In the genomic region with DNA sequence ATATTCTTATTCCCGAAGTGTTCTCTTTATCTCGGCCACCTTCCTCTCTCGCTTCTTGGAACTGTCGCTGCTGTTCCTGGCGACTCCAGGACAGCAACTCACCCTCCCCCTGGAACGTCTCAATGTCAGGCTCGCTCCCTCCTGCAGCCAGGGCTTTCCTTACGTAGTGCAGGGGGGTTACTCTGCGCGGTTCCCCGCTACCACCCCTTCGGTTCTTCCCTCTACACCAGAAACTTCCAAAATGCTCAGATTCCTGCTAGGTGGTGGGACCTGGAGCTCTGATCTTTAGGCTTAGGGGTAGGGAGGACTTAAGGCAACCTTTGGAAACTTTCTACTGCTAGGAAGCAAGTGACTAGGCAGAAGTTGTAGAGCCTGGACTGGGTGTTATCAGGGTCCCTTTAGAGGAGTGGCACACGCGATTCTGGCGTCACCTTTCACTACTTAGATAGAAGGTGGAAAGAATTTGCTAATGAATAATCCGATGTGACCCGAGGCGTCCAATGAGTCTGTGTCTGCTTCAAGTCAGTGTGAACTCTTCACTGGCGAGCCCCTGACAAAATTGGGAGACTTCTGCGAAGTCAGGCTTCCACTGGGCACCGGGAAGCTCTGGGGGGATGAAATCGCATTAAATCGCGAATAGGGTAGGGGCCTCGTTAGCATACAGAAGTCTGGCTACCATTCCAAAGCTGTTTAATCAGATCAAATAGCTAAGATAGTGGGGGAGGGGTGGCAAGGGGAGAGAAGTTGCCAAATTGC, we compare ENCODE assay signal across 8 cellular contexts. TPM values are rescaled to one million over a fixed set of nuclear protein-coding genes. Genes with fewer than 3 reads are reported as not detected.
DNase-seq lines count a peak whose midpoint lies in the region; ATAC-seq and TF ChIP-seq lines count a peak whose summit lies in the region.

No MANE protein-coding gene starts in this region.

- no peak for TF ChIP-seq CTCF in gastroesophageal sphincter (IDR thresholded peaks at IDR 0.05)
- no peak for TF ChIP-seq CTCF in ovary (IDR thresholded peaks at IDR 0.05)

- H3K9me3 Mint-ChIP-seq in activated CD4-positive, alpha-beta memory T cell treated with anti-CD3 and anti-CD28 coated beads for 36 hours = no peaks in the 10 kb centered on the region

- whole genome bisulfite sequencing in gastroesophageal sphincter (ENCODE audit: low coverage in 1 of 2), 2 donors = 5% methylated on average over 23 of the region's 25 CpGs; no CpG with 5 or more reads in 1 of the 2 donors
- WGBS in ovary, 3 donors = 19 to 27% (median 21%) methylated on average over 25 of the region's 25 CpGs

- H3K4me3 ChIP-seq in gastroesophageal sphincter (peak overlapping the region; percentile 72 to 89), ovary (peak overlapping the region; percentile 53)

- no peak overlapping the region for H3K27ac Mint-ChIP-seq in activated CD4-positive, alpha-beta memory T cell treated with anti-CD3 and anti-CD28 coated beads for 36 hours

- H3K36me3 ChIP-seq in gastroesophageal sphincter (no peaks in the 10 kb centered on the region), ovary (no peaks in the 10 kb centered on the region)

- H3K36me3 Mint-ChIP-seq in activated CD4-positive, alpha-beta memory T cell treated with anti-CD3 and anti-CD28 coated beads for 36 hours = no peaks in the 10 kb centered on the region

- H3K4me3 Mint-ChIP-seq in activated CD4-positive, alpha-beta memory T cell treated with anti-CD3 and anti-CD28 coated beads for 36 hours = peak overlapping the region; percentile 88

- intact Hi-C loops in activated CD4-positive, alpha-beta memory T cell treated with anti-CD3 and anti-CD28 coated beads for 36 hours (cut with micrococcal nuclease) = loop anchor here (5.0 kb wide), 2 partner anchors 82 to 302 kb away; no protein-coding TSS in a partner anchor
- intact Hi-C loops in ovary (cut with DNase I) = loop anchor here in 2 of 4 donors (10.0 kb wide), 2 partner anchors 110 to 180 kb away; no protein-coding TSS in a partner anchor

- peaks cover 43% of the 10 kb centered on the region for H3K27me3 Mint-ChIP-seq in activated CD4-positive, alpha-beta memory T cell treated with anti-CD3 and anti-CD28 coated beads for 36 hours

- TF ChIP-seq EP300 in gastroesophageal sphincter (IDR thresholded peaks at IDR 0.05) (no peak), ovary (IDR thresholded peaks at IDR 0.05) (no peak)

- peak; percentile 27 for ATAC-seq in gastroesophageal sphincter
- no peak for ATAC-seq in GM21717 (IDR thresholded peaks at IDR 0.05; ENCODE audit: unreplicated experiment)
- ATAC-seq in GM18511 (IDR thresholded peaks at IDR 0.05; ENCODE audit: unreplicated experiment) = no peak

- H3K9me3 ChIP-seq in gastroesophageal sphincter = no peaks in the 10 kb centered on the region
- no peaks in the 10 kb centered on the region for H3K9me3 ChIP-seq in ovary

- peak overlapping the region; percentile 6 to 79 (median 64) for H3K27ac ChIP-seq in gastroesophageal sphincter
- H3K27ac ChIP-seq in ovary = no peak overlapping the region

- CTCF ChIA-PET in activated CD4-positive, alpha-beta memory T cell treated with anti-CD3 and anti-CD28 coated beads for 36 hours (lab: Charles Lee) = interaction anchor here (1.2 to 3.0 kb wide), 5 partner anchors 10 to 381 kb away, joined by 3 to 30 read pairs (median 6); no protein-coding TSS in a partner anchor

- H3K4me1 ChIP-seq in gastroesophageal sphincter = peaks cover 0 to 37% (median 3%) of the 10 kb centered on the region in 3 donors
- H3K4me1 ChIP-seq in ovary (ENCODE audit: insufficient read depth) = peaks cover 6% of the 10 kb centered on the region

- peak; percentile 8 to 22 for DNase-seq in stimulated activated CD4-positive, alpha-beta T cell treated with anti-CD3 and anti-CD28 coated beads, Interleukin-2, amount 100 ng/mL, for 24 hours
- DNase-seq in stimulated activated CD4-positive, alpha-beta T cell treated with anti-CD3 and anti-CD28 coated beads, Interleukin-2, amount 100 ng/mL, for 48 hours = no peak
- DNase-seq in activated CD4-positive, alpha-beta memory T cell treated with anti-CD3 and anti-CD28 coated beads for 36 hours = no peak
- DNase-seq in ovary = peak in 2 of 5 donors; percentile 25 to 39
- no peak for DNase-seq in NCI-H1694 treated with DMSO at 0.1 percent for 48 hours (lab: John Stamatoyannopoulos, UW)

- POLR2A ChIA-PET in activated CD4-positive, alpha-beta memory T cell treated with anti-CD3 and anti-CD28 coated beads for 36 hours (lab: Charles Lee) = interaction anchor here (1.5 kb wide), 2 partner anchors 84 to 374 kb away, joined by 4 to 5 read pairs; no protein-coding TSS in a partner anchor

- TF ChIP-seq POLR2A in gastroesophageal sphincter (IDR thresholded peaks at IDR 0.05) = no peak
- no peak for TF ChIP-seq POLR2A in ovary (IDR thresholded peaks at IDR 0.05)

- H3K4me1 Mint-ChIP-seq in activated CD4-positive, alpha-beta memory T cell treated with anti-CD3 and anti-CD28 coated beads for 36 hours (ENCODE audit: low read depth) = peaks cover 20% of the 10 kb centered on the region

- H3K27me3 ChIP-seq in gastroesophageal sphincter = peaks cover 34% of the 10 kb centered on the region
- no peaks in the 10 kb centered on the region for H3K27me3 ChIP-seq in ovary

RNA-seq across cellular contexts. Expression of gene DPF3, which starts 0.9 kb away (rescaled TPM):
- total RNA-seq in activated CD4-positive, alpha-beta memory T cell treated with anti-CD3 and anti-CD28 coated beads for 36 hours = under 1 TPM; 0.24 to 0.39 TPM
- total RNA-seq in gastroesophageal sphincter (1 to 10 TPM in 2 of 4 donors, under 1 TPM in 2; 0.13 to 4.4 (median 2.1) TPM), ovary (10 to 100 TPM in 6 of 7 donors, 1 to 10 TPM in 1; 8.0 to 34.4 (median 23.0) TPM)
- polyA plus RNA-seq in ovary = 1 to 10 TPM; 6.3 to 8.9 TPM

RNA-seq across cellular contexts. Expression of gene DCAF4, which starts 31.5 kb away (rescaled TPM):
- 10 to 100 TPM; 13.4 to 13.6 TPM for total RNA-seq in activated CD4-positive, alpha-beta memory T cell treated with anti-CD3 and anti-CD28 coated beads for 36 hours
- total RNA-seq in gastroesophageal sphincter (10 to 100 TPM in 3 of 4 donors, 1 to 10 TPM in 1; 9.0 to 22.6 (median 19.8) TPM), ovary (10 to 100 TPM; 13.9 to 31.1 (median 21.8) TPM)
- 10 to 100 TPM; 12.2 to 19.7 TPM for polyA plus RNA-seq in ovary

Comparison
In these comparisons a context has a peak if more than half of its experiments do, and no peak if none do; other contexts are left out.
1. DNase-seq: peak in stimulated activated CD4-positive, alpha-beta T cell treated with anti-CD3 and anti-CD28 coated beads, Interleukin-2, amount 100 ng/mL, for 24 hours (2 of 2); none in stimulated activated CD4-positive, alpha-beta T cell treated with anti-CD3 and anti-CD28 coated beads, Interleukin-2, amount 100 ng/mL, for 48 hours (0 of 2), activated CD4-positive, alpha-beta memory T cell treated with anti-CD3 and anti-CD28 coated beads for 36 hours (single experiment) and NCI-H1694 treated with DMSO at 0.1 percent for 48 hours (single experiment).
2. H3K27ac ChIP-seq: peak in gastroesophageal sphincter (4 of 4); none in ovary (0 of 2).